In genomic region chr7:111105269-111105668, GRCh38 we compare ENCODE assay signal across 29 cellular contexts. TPM values are rescaled to one million over a fixed set of nuclear protein-coding genes. Genes with fewer than 3 reads are reported as not detected.
DNase-seq lines count a peak whose midpoint lies in the region; ATAC-seq and TF ChIP-seq lines count a peak whose summit lies in the region.
"Had no signal": no experiment of that assay in that cellular context is flagged by ENCODE, and none has a peak within 500 bp of the region (broad histone marks: within the 10 kb centered on the region; RNA-seq: fewer than 3 reads in every experiment).

No MANE protein-coding gene starts in this region.

- H3K4me3 ChIP-seq in dorsolateral prefrontal cortex (no peak overlapping the region), upper lobe of left lung (no peak overlapping the region)
- H3K4me3 ChIP-seq: BLaER1, PC-9, SJCRH30 had no signal

- H3K27ac Mint-ChIP-seq in activated CD8-positive, alpha-beta T cell treated with anti-CD3 and anti-CD28 coated beads for 36 hours = peak overlapping the region; percentile 13
- H3K27ac Mint-ChIP-seq in activated CD8-positive, alpha-beta T cell treated with anti-CD3 and anti-CD28 coated beads, Interleukin-2, amount 10 ng/mL, durations not matched to agents 7 days and 5 days = no peak overlapping the region
- H3K27ac Mint-ChIP-seq in activated naive CD8-positive, alpha-beta T cell treated with anti-CD3 and anti-CD28 coated beads for 36 hours = peak overlapping the region; percentile 20
- H3K27ac Mint-ChIP-seq in stimulated activated memory B cell treated with anti-CD40 and anti-IgM and Interleukin-4, amounts not matched to agents 10 μg/mL and 1 μg/mL and 100 μg/mL, for 72 hours = peak overlapping the region; percentile 83
- H3K27ac Mint-ChIP-seq: CD4-positive, alpha-beta memory T cell had no signal

- H3K27me3 Mint-ChIP-seq in activated CD8-positive, alpha-beta T cell treated with anti-CD3 and anti-CD28 coated beads for 36 hours = no peaks in the 10 kb centered on the region
- H3K27me3 Mint-ChIP-seq in activated CD8-positive, alpha-beta T cell treated with anti-CD3 and anti-CD28 coated beads, Interleukin-2, amount 10 ng/mL, durations not matched to agents 7 days and 5 days (ENCODE audit: low read depth) = no peaks in the 10 kb centered on the region
- no peaks in the 10 kb centered on the region for H3K27me3 Mint-ChIP-seq in activated naive CD8-positive, alpha-beta T cell treated with anti-CD3 and anti-CD28 coated beads for 36 hours
- H3K27me3 Mint-ChIP-seq in stimulated activated memory B cell treated with anti-CD40 and anti-IgM and Interleukin-4, amounts not matched to agents 10 μg/mL and 1 μg/mL and 100 μg/mL, for 72 hours = no peaks in the 10 kb centered on the region
- H3K27me3 Mint-ChIP-seq: CD4-positive, alpha-beta memory T cell had no signal

- H3K27ac ChIP-seq in dorsolateral prefrontal cortex (peak overlapping the region in 6 of 59 donors; percentile 4 to 32 (median 7)), upper lobe of left lung (no peak overlapping the region)
- H3K27ac ChIP-seq: BLaER1, PC-9, SJCRH30 had no signal

- peaks cover 62% of the 10 kb centered on the region for H3K36me3 Mint-ChIP-seq in activated CD8-positive, alpha-beta T cell treated with anti-CD3 and anti-CD28 coated beads for 36 hours (ENCODE audit: low read depth)
- H3K36me3 Mint-ChIP-seq in activated CD8-positive, alpha-beta T cell treated with anti-CD3 and anti-CD28 coated beads, Interleukin-2, amount 10 ng/mL, durations not matched to agents 7 days and 5 days (ENCODE audit: low read depth) = peaks cover 88% of the 10 kb centered on the region
- H3K36me3 Mint-ChIP-seq in activated naive CD8-positive, alpha-beta T cell treated with anti-CD3 and anti-CD28 coated beads for 36 hours = peaks cover 71% of the 10 kb centered on the region
- no peaks in the 10 kb centered on the region for H3K36me3 Mint-ChIP-seq in stimulated activated memory B cell treated with anti-CD40 and anti-IgM and Interleukin-4, amounts not matched to agents 10 μg/mL and 1 μg/mL and 100 μg/mL, for 72 hours
- H3K36me3 Mint-ChIP-seq: CD4-positive, alpha-beta memory T cell had no signal

- no peaks in the 10 kb centered on the region for H3K36me3 ChIP-seq in upper lobe of left lung
- H3K36me3 ChIP-seq: BLaER1, SJCRH30 had no signal

- TF ChIP-seq EP300 in upper lobe of left lung (IDR thresholded peaks at IDR 0.05) = no peak

- H3K4me1 Mint-ChIP-seq in activated CD8-positive, alpha-beta T cell treated with anti-CD3 and anti-CD28 coated beads for 36 hours (ENCODE audit: low read depth) = peaks cover 76% of the 10 kb centered on the region
- peaks cover 77% of the 10 kb centered on the region for H3K4me1 Mint-ChIP-seq in activated CD8-positive, alpha-beta T cell treated with anti-CD3 and anti-CD28 coated beads, Interleukin-2, amount 10 ng/mL, durations not matched to agents 7 days and 5 days (ENCODE audit: low read depth)
- peaks cover 80% of the 10 kb centered on the region for H3K4me1 Mint-ChIP-seq in activated naive CD8-positive, alpha-beta T cell treated with anti-CD3 and anti-CD28 coated beads for 36 hours
- H3K4me1 Mint-ChIP-seq in stimulated activated memory B cell treated with anti-CD40 and anti-IgM and Interleukin-4, amounts not matched to agents 10 μg/mL and 1 μg/mL and 100 μg/mL, for 72 hours = peaks cover 31% of the 10 kb centered on the region

- ATAC-seq in activated CD8-positive, alpha-beta T cell treated with anti-CD3 and anti-CD28 coated beads for 36 hours = no peak
- no peak for ATAC-seq in activated CD8-positive, alpha-beta T cell treated with anti-CD3 and anti-CD28 coated beads, Interleukin-2, amount 10 ng/mL, durations not matched to agents 7 days and 5 days
- peak; percentile 37 for ATAC-seq in GM18868 (IDR thresholded peaks at IDR 0.05; ENCODE audit: unreplicated experiment)
- ATAC-seq in stimulated activated memory B cell treated with anti-CD40 and anti-IgM and Interleukin-4, amounts not matched to agents 10 μg/mL and 1 μg/mL and 100 μg/mL, for 72 hours = no peak
- ATAC-seq in upper lobe of left lung (ENCODE audit: low FRiP score in 2 of 2) = no peak
- ATAC-seq in HG03175 (IDR thresholded peaks at IDR 0.05; ENCODE audit: unreplicated experiment) = no peak
- ATAC-seq: Right ventricle myocardium inferior, SK-N-SH treated with all-trans-retinoic acid at 6 μM for 48 hours had no signal

- H3K4me1 ChIP-seq in upper lobe of left lung = peaks cover 0 to 7% (median 5%) of the 10 kb centered on the region in 4 donors
- H3K4me1 ChIP-seq: BLaER1, Caco-2 had no signal

- 88 to 89% methylated on average over 3 of the region's 3 CpGs for WGBS in upper lobe of left lung, 2 donors

- no peaks in the 10 kb centered on the region for H3K27me3 ChIP-seq in dorsolateral prefrontal cortex
- no peaks in the 10 kb centered on the region for H3K27me3 ChIP-seq in upper lobe of left lung
- H3K27me3 ChIP-seq: BLaER1, SJCRH30 had no signal

- H3K9me3 Mint-ChIP-seq in activated CD8-positive, alpha-beta T cell treated with anti-CD3 and anti-CD28 coated beads for 36 hours = peaks cover 1% of the 10 kb centered on the region
- no peaks in the 10 kb centered on the region for H3K9me3 Mint-ChIP-seq in activated CD8-positive, alpha-beta T cell treated with anti-CD3 and anti-CD28 coated beads, Interleukin-2, amount 10 ng/mL, durations not matched to agents 7 days and 5 days (ENCODE audit: insufficient read depth)
- H3K9me3 Mint-ChIP-seq in activated naive CD8-positive, alpha-beta T cell treated with anti-CD3 and anti-CD28 coated beads for 36 hours = peaks cover 2% of the 10 kb centered on the region
- no peaks in the 10 kb centered on the region for H3K9me3 Mint-ChIP-seq in stimulated activated memory B cell treated with anti-CD40 and anti-IgM and Interleukin-4, amounts not matched to agents 10 μg/mL and 1 μg/mL and 100 μg/mL, for 72 hours
- H3K9me3 Mint-ChIP-seq: CD4-positive, alpha-beta memory T cell had no signal

- CTCF ChIA-PET in activated CD8-positive, alpha-beta T cell treated with anti-CD3 and anti-CD28 coated beads for 36 hours (lab: Charles Lee) = no interaction called here
- CTCF ChIA-PET in activated CD8-positive, alpha-beta T cell treated with anti-CD3 and anti-CD28 coated beads, Interleukin-2, amount 10 ng/mL, durations not matched to agents 7 days and 5 days (lab: Charles Lee) = interaction anchor here (0.9 kb wide), 1 partner anchor 11 kb away, joined by 3 read pairs; no protein-coding TSS in a partner anchor

- no peak overlapping the region for H3K4me3 Mint-ChIP-seq in activated CD8-positive, alpha-beta T cell treated with anti-CD3 and anti-CD28 coated beads for 36 hours
- no peak overlapping the region for H3K4me3 Mint-ChIP-seq in activated CD8-positive, alpha-beta T cell treated with anti-CD3 and anti-CD28 coated beads, Interleukin-2, amount 10 ng/mL, durations not matched to agents 7 days and 5 days
- H3K4me3 Mint-ChIP-seq in activated naive CD8-positive, alpha-beta T cell treated with anti-CD3 and anti-CD28 coated beads for 36 hours = no peak overlapping the region
- no peak overlapping the region for H3K4me3 Mint-ChIP-seq in stimulated activated memory B cell treated with anti-CD40 and anti-IgM and Interleukin-4, amounts not matched to agents 10 μg/mL and 1 μg/mL and 100 μg/mL, for 72 hours
- H3K4me3 Mint-ChIP-seq: CD4-positive, alpha-beta memory T cell had no signal

- no peak for DNase-seq in activated CD8-positive, alpha-beta T cell treated with anti-CD3 and anti-CD28 coated beads for 36 hours
- DNase-seq in activated CD8-positive, alpha-beta T cell treated with anti-CD3 and anti-CD28 coated beads, Interleukin-2, amount 10 ng/mL, durations not matched to agents 7 days and 5 days = no peak
- no peak for DNase-seq in activated naive CD8-positive, alpha-beta T cell treated with anti-CD3 and anti-CD28 coated beads for 36 hours
- no peak for DNase-seq in dorsolateral prefrontal cortex
- no peak for DNase-seq in upper lobe of left lung
- DNase-seq: 8988T; Caco-2; CD4-positive, alpha-beta memory T cell; DMS 273 treated with DMSO at 0.1 percent for 48 hours; DMS79; EL; GDM1; HCEC 1CT; NCI-H1092; NCI-H1417 treated with DMSO at 0.1 percent for 48 hours; NCI-H1694 treated with DMSO at 0.1 percent for 48 hours; NCI-H2081; NCI-H2227 treated with DMSO at 0.1 percent for 48 hours; NCI-H526 treated with DMSO at 0.1 percent for 48 hours; PC-9; SJCRH30 had no signal

- intact Hi-C loops in activated CD8-positive, alpha-beta T cell treated with anti-CD3 and anti-CD28 coated beads for 36 hours (cut with micrococcal nuclease) = no loop called here
- intact Hi-C loops in dorsolateral prefrontal cortex (cut with DNase I) = no loop called here

- POLR2A ChIA-PET in activated CD8-positive, alpha-beta T cell treated with anti-CD3 and anti-CD28 coated beads for 36 hours (lab: Charles Lee) = no interaction called here
- POLR2A ChIA-PET in activated CD8-positive, alpha-beta T cell treated with anti-CD3 and anti-CD28 coated beads, Interleukin-2, amount 10 ng/mL, durations not matched to agents 7 days and 5 days (lab: Charles Lee) = interaction anchor here (0.7 to 0.9 kb wide), 3 partner anchors 11 to 571 kb away, joined by 3 read pairs; no protein-coding TSS in a partner anchor

- no peaks in the 10 kb centered on the region for H3K9me3 ChIP-seq in upper lobe of left lung
- H3K9me3 ChIP-seq: BLaER1, Caco-2, SJCRH30 had no signal

- TF ChIP-seq POLR2A in upper lobe of left lung (IDR thresholded peaks at IDR 0.05) = no peak

- TF ChIP-seq CTCF in activated CD8-positive, alpha-beta T cell treated with anti-CD3 and anti-CD28 coated beads for 36 hours (IDR thresholded peaks at IDR 0.05) = no peak
- no peak for TF ChIP-seq CTCF in dorsolateral prefrontal cortex (IDR thresholded peaks at IDR 0.05 in 54 of 56, conservative IDR thresholded peaks at IDR 0.05 in 2 of 56; ENCODE audit: low read depth in 1 of 56, partially characterized antibody in 56 of 56)
- TF ChIP-seq CTCF in upper lobe of left lung (IDR thresholded peaks at IDR 0.05) = no peak

RNA-seq across cellular contexts. Expression of gene LRRN3, which starts 14.3 kb away (rescaled TPM):
- 10 to 100 TPM; 32.5 to 34.8 TPM for total RNA-seq in activated CD8-positive, alpha-beta T cell treated with anti-CD3 and anti-CD28 coated beads for 36 hours
- 100 to 1,000 TPM; 196 to 204 TPM for total RNA-seq in activated CD8-positive, alpha-beta T cell treated with anti-CD3 and anti-CD28 coated beads, Interleukin-2, amount 10 ng/mL, durations not matched to agents 7 days and 5 days
- 10 to 100 TPM; 89.3 to 93.6 TPM for total RNA-seq in activated naive CD8-positive, alpha-beta T cell treated with anti-CD3 and anti-CD28 coated beads for 36 hours
- total RNA-seq in dorsolateral prefrontal cortex (10 to 100 TPM; 12.6 to 47.0 (median 31.6) TPM), upper lobe of left lung (1 to 10 TPM in 4 of 6 donors, under 1 TPM in 1, not detected in 1; 0.89 to 5.4 (median 2.6) TPM)
- total RNA-seq: HT-29, NCI-H460, PC-9 had no signal
